Comparison of ENCODE assay signal across 23 cellular contexts in genomic region chr11:35752115-35752514, GRCh38.
A peak's percentile ranks its signal among the peaks of the same experiment; 100 is the strongest.
DNase-seq lines count a peak whose midpoint lies in the region; TF ChIP-seq lines count a peak whose summit lies in the region.
"Had no signal": no experiment of that assay in that cellular context is flagged by ENCODE, and none has a peak within 500 bp of the region (broad histone marks: within the 10 kb centered on the region; RNA-seq: fewer than 3 reads in every experiment).

No MANE protein-coding gene starts in this region.

- intact Hi-C loops in left ventricle myocardium inferior (cut with micrococcal nuclease), result no loop called here

- H3K4me1 Mint-ChIP-seq in endothelial cell (ENCODE audit: unreplicated experiment) (peaks cover 18% of the 10 kb centered on the region), nephron (peaks cover 7% of the 10 kb centered on the region)
- H3K4me1 Mint-ChIP-seq: activated B cell treated with CpG ODN at 0.5 μM for 24 hours had no signal

- H3K27me3 Mint-ChIP-seq in endothelial cell (ENCODE audit: unreplicated experiment), result no peaks in the 10 kb centered on the region
- H3K27me3 Mint-ChIP-seq in nephron (ENCODE audit: low read depth), result no peaks in the 10 kb centered on the region
- H3K27me3 Mint-ChIP-seq: activated B cell treated with CpG ODN at 0.5 μM for 24 hours; activated CD8-positive, alpha-beta T cell treated with anti-CD3 and anti-CD28 coated beads for 36 hours; CD8-positive, alpha-beta memory T cell; stimulated activated naive CD8-positive, alpha-beta T cell treated with anti-CD3 and anti-CD28 coated beads, Interleukin-15, Interleukin-2, amounts not matched to agents 100 ng/mL and 50 ng/mL, for 24 hours had no signal

- H3K4me1 ChIP-seq in left ventricle myocardium inferior, result peaks cover 11% of the 10 kb centered on the region
- H3K4me1 ChIP-seq: lower lobe of right lung, tibial nerve had no signal

- H3K9me3 Mint-ChIP-seq in endothelial cell (ENCODE audit: unreplicated experiment), result no peaks in the 10 kb centered on the region
- peaks cover 10% of the 10 kb centered on the region for H3K9me3 Mint-ChIP-seq in nephron
- H3K9me3 Mint-ChIP-seq: activated B cell treated with CpG ODN at 0.5 μM for 24 hours; stimulated activated naive CD8-positive, alpha-beta T cell treated with anti-CD3 and anti-CD28 coated beads, Interleukin-15, Interleukin-2, amounts not matched to agents 100 ng/mL and 50 ng/mL, for 24 hours had no signal

- TF ChIP-seq CTCF in endothelial cell (IDR thresholded peaks at IDR 0.05; ENCODE audit: unreplicated experiment), result no peak
- TF ChIP-seq CTCF in nephron (IDR thresholded peaks at IDR 0.05; ENCODE audit: unreplicated experiment in 3 of 3), result no peak
- TF ChIP-seq CTCF in left ventricle myocardium inferior (IDR thresholded peaks at IDR 0.05; ENCODE audit: borderline replicate concordance), result no peak

- peak overlapping the region; percentile 54 for H3K27ac Mint-ChIP-seq in endothelial cell (ENCODE audit: unreplicated experiment)
- peak overlapping the region; percentile 6 to 67 (median 8) for H3K27ac Mint-ChIP-seq in nephron
- H3K27ac Mint-ChIP-seq: activated B cell treated with CpG ODN at 0.5 μM for 24 hours; activated CD8-positive, alpha-beta T cell treated with anti-CD3 and anti-CD28 coated beads for 36 hours; CD8-positive, alpha-beta memory T cell; stimulated activated naive CD8-positive, alpha-beta T cell treated with anti-CD3 and anti-CD28 coated beads, Interleukin-15, Interleukin-2, amounts not matched to agents 100 ng/mL and 50 ng/mL, for 24 hours; T-helper 2 cell treated with Interferon-gamma antibody and Interleukin-4, amounts not matched to agents 5 μg/mL and 100 μg/mL, for 36 hours had no signal

- peaks cover 2% of the 10 kb centered on the region for H3K36me3 Mint-ChIP-seq in endothelial cell (ENCODE audit: low read depth, unreplicated experiment)
- H3K36me3 Mint-ChIP-seq in nephron (ENCODE audit: low read depth), result peaks cover 27% of the 10 kb centered on the region

- H3K4me3 Mint-ChIP-seq in endothelial cell (ENCODE audit: unreplicated experiment) (no peak overlapping the region), nephron (no peak overlapping the region)
- H3K4me3 Mint-ChIP-seq: activated B cell treated with CpG ODN at 0.5 μM for 24 hours; activated CD8-positive, alpha-beta T cell treated with anti-CD3 and anti-CD28 coated beads for 36 hours; CD8-positive, alpha-beta memory T cell; stimulated activated naive CD8-positive, alpha-beta T cell treated with anti-CD3 and anti-CD28 coated beads, Interleukin-15, Interleukin-2, amounts not matched to agents 100 ng/mL and 50 ng/mL, for 24 hours; T-helper 2 cell treated with Interferon-gamma antibody and Interleukin-4, amounts not matched to agents 5 μg/mL and 100 μg/mL, for 36 hours had no signal

- H3K9me3 ChIP-seq in left ventricle myocardium inferior (replicated peaks), result no peaks in the 10 kb centered on the region
- H3K9me3 ChIP-seq: lower lobe of right lung, tibial nerve had no signal

- H3K27me3 ChIP-seq in left ventricle myocardium inferior (ENCODE audit: low read depth), result no peaks in the 10 kb centered on the region
- H3K27me3 ChIP-seq: cardiac muscle cell, tibial nerve had no signal

- no peaks in the 10 kb centered on the region for H3K36me3 ChIP-seq in left ventricle myocardium inferior
- H3K36me3 ChIP-seq: cardiac muscle cell, lower lobe of right lung had no signal

- DNase-seq in ELR (ENCODE audit: low read depth) (peak; percentile 34), NCI-H69 (lab: John Stamatoyannopoulos, UW) (peak; percentile 16), endothelial cell (ENCODE audit: low spot score) (no peak), T-helper 2 cell (no peak), left ventricle myocardium inferior (no peak), NOMO-1 treated with DMSO at 0.1 percent for 48 hours (lab: John Stamatoyannopoulos, UW; ENCODE audit: unreplicated experiment) (no peak), NCI-H748 (lab: John Stamatoyannopoulos, UW; ENCODE audit: unreplicated experiment) (no peak)
- DNase-seq: activated B cell treated with CpG ODN at 0.5 μM for 24 hours; activated CD8-positive, alpha-beta T cell treated with anti-CD3 and anti-CD28 coated beads for 36 hours; activated T-cell treated with anti-CD3 and anti-CD28 coated beads for 4 hours; CD8-positive, alpha-beta memory T cell; islet precursor cell; lower lobe of right lung; NCI-H1417 treated with DMSO at 0.1 percent for 48 hours; NCI-H2107; NCI-H524; stimulated activated CD4-positive, alpha-beta T cell treated with anti-CD3 and anti-CD28 coated beads, Interleukin-4, amount 100 ng/mL, for 4 hours had no signal

- H3K27ac ChIP-seq in left ventricle myocardium inferior (replicated peaks), result no peak overlapping the region
- H3K27ac ChIP-seq: cardiac muscle cell, HL-60, lower lobe of right lung, tibial nerve had no signal

- no peak overlapping the region for H3K4me3 ChIP-seq in left ventricle myocardium inferior
- H3K4me3 ChIP-seq: cardiac muscle cell, lower lobe of right lung, tibial nerve had no signal

Comparison
In these comparisons a context has a peak if more than half of its experiments do, and no peak if none do; other contexts are left out.
1. DNase-seq: peak in ELR (single experiment) and NCI-H69 (single experiment); none in endothelial cell (single experiment), T-helper 2 cell (0 of 5), left ventricle myocardium inferior (single experiment), NOMO-1 treated with DMSO at 0.1 percent for 48 hours (single experiment) and NCI-H748 (single experiment).